1 cellular context compared by ENCODE assay signal in the genomic region with DNA sequence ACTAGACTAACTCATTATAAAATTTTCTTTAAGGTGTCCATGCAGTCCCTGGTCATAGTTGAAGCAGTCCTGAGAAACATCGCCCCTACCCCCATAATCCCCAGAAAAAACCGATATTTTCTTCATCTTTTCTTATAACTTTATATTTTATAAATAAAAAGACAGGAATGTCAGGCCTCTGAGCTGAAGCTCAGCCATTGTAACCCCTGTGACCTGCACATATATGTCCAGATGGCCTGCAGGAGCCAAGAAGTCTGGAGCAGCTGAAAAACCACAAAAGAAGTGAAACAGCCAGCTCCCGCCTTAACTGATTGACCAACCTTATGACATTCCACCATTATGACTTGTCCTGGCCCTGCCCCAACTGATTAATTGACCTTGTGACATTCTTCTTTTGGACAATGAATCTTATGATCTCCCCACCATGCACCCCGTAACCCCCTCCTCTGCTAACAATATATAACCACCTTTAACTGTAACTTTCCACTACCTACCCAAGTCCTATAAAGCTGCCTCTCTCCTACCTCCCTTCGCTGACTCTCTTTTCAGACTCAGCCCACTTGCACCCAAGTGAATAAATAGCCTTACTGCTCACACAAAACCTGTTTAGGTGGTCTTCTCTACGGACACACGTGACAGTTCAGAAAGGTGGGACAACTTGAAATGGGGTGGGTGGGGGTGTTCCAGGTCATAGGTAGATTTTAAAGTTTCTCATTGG.
TF ChIP-seq lines count a peak whose summit lies in the region.
"Not testable (repeated sequence)": the region's sequence is repeated elsewhere in the genome, so short reads cannot be mapped to it uniquely, and the experiment has no call there.

No MANE protein-coding gene starts in this region.

TF ChIP-seq in K562, 482 proteins besides CTCF, POLR2A, EP300 and RAD21 (continued from another document and continues in another):
- TF ChIP-seq, protein P1, sequence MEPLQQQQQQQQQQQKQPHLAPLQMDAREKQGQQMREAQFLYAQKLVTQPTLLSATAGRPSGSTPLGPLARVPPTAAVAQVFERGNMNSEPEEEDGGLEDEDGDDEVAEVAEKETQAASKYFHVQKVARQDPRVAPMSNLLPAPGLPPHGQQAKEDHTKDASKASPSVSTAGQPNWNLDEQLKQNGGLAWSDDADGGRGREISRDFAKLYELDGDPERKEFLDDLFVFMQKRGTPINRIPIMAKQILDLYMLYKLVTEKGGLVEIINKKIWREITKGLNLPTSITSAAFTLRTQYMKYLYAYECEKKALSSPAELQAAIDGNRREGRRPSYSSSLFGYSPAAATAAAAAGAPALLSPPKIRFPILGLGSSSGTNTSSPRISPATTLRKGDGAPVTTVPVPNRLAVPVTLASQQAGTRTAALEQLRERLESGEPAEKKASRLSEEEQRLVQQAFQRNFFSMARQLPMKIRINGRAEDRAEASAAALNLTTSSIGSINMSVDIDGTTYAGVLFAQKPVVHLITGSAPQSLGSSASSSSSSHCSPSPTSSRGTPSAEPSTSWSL (CRISPR knock-in tag; IDR thresholded peaks at IDR 0.05; ENCODE audit: borderline replicate concordance): 0 out of 2 replicates have a peak, but pooled peaks have one; percentile 11
- peak; percentile 94 for TF ChIP-seq SMAD4 (CRISPR knock-in tag; conservative IDR thresholded peaks at IDR 0.05)
- TF ChIP-seq, protein P2, sequence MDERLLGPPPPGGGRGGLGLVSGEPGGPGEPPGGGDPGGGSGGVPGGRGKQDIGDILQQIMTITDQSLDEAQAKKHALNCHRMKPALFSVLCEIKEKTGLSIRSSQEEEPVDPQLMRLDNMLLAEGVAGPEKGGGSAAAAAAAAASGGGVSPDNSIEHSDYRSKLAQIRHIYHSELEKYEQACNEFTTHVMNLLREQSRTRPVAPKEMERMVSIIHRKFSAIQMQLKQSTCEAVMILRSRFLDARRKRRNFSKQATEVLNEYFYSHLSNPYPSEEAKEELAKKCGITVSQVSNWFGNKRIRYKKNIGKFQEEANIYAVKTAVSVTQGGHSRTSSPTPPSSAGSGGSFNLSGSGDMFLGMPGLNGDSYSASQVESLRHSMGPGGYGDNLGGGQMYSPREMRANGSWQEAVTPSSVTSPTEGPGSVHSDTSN (CRISPR knock-in tag; IDR thresholded peaks at IDR 0.05; ENCODE audit: low read depth): not testable (repeated sequence)
- TF ChIP-seq, protein P2 (tag; conservative IDR thresholded peaks at IDR 0.05; ENCODE audit: low read depth): peak; percentile 89
- not testable (repeated sequence) for TF ChIP-seq NR4A1 (CRISPR knock-in tag; IDR thresholded peaks at IDR 0.05); TOE1 (CRISPR knock-in tag; IDR thresholded peaks at IDR 0.05; ENCODE audit: borderline replicate concordance, low read depth); MYC (IDR thresholded peaks at IDR 0.05; ENCODE audit: low read depth, low read length)
- peak; percentile 82 for TF ChIP-seq NR4A1 (tag; IDR thresholded peaks at IDR 0.05)
- TF ChIP-seq FOXP1 (CRISPR knock-in tag; IDR thresholded peaks at IDR 0.05): peak; percentile 50; the same call in 1 of the 2 replicates
- TF ChIP-seq, protein P3, sequence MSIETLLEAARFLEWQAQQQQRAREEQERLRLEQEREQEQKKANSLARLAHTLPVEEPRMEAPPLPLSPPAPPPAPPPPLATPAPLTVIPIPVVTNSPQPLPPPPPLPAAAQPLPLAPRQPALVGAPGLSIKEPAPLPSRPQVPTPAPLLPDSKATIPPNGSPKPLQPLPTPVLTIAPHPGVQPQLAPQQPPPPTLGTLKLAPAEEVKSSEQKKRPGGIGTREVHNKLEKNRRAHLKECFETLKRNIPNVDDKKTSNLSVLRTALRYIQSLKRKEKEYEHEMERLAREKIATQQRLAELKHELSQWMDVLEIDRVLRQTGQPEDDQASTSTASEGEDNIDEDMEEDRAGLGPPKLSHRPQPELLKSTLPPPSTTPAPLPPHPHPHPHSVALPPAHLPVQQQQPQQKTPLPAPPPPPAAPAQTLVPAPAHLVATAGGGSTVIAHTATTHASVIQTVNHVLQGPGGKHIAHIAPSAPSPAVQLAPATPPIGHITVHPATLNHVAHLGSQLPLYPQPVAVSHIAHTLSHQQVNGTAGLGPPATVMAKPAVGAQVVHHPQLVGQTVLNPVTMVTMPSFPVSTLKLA (conservative IDR thresholded peaks at IDR 0.05): peak; percentile 33 to 70; a peak in 1 of 4 replicates
- TF ChIP-seq NFIX (CRISPR knock-in tag; IDR thresholded peaks at IDR 0.05; ENCODE audit: low read depth): 0 out of 2 replicates have a peak, but pooled peaks have one; percentile 16
- TF ChIP-seq BRD9 (IDR thresholded peaks at IDR 0.05; ENCODE audit: low read depth, partially characterized antibody): peak; percentile 52
- TF ChIP-seq HDAC1 (IDR thresholded peaks at IDR 0.05): peak; percentile 77 to 85
- TF ChIP-seq NRF1 (conservative IDR thresholded peaks at IDR 0.05 in 1 of 2, IDR thresholded peaks at IDR 0.05 in 1 of 2): peak; percentile 39 to 42
- TF ChIP-seq KLF6 (CRISPR knock-in tag; IDR thresholded peaks at IDR 0.05; ENCODE audit: borderline replicate concordance): peak; percentile 97
- TF ChIP-seq, protein P4, sequence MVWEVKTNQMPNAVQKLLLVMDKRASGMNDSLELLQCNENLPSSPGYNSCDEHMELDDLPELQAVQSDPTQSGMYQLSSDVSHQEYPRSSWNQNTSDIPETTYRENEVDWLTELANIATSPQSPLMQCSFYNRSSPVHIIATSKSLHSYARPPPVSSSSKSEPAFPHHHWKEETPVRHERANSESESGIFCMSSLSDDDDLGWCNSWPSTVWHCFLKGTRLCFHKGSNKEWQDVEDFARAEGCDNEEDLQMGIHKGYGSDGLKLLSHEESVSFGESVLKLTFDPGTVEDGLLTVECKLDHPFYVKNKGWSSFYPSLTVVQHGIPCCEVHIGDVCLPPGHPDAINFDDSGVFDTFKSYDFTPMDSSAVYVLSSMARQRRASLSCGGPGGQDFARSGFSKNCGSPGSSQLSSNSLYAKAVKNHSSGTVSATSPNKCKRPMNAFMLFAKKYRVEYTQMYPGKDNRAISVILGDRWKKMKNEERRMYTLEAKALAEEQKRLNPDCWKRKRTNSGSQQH (CRISPR knock-in tag; IDR thresholded peaks at IDR 0.05): peak; percentile 55; the same call in 1 of the 2 replicates
- TF ChIP-seq, protein P5, sequence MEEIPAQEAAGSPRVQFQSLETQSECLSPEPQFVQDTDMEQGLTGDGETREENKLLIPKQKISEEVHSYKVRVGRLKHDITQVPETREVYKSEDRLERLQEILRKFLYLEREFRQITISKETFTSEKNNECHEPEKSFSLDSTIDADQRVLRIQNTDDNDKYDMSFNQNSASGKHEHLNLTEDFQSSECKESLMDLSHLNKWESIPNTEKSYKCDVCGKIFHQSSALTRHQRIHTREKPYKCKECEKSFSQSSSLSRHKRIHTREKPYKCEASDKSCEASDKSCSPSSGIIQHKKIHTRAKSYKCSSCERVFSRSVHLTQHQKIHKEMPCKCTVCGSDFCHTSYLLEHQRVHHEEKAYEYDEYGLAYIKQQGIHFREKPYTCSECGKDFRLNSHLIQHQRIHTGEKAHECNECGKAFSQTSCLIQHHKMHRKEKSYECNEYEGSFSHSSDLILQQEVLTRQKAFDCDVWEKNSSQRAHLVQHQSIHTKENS (CRISPR knock-in tag; IDR thresholded peaks at IDR 0.05): 0 out of 2 replicates have a peak, but pooled peaks have one; percentile 47
- TF ChIP-seq ZSCAN32 (CRISPR knock-in tag; IDR thresholded peaks at IDR 0.05): peak; percentile 70
- TF ChIP-seq, protein P6, sequence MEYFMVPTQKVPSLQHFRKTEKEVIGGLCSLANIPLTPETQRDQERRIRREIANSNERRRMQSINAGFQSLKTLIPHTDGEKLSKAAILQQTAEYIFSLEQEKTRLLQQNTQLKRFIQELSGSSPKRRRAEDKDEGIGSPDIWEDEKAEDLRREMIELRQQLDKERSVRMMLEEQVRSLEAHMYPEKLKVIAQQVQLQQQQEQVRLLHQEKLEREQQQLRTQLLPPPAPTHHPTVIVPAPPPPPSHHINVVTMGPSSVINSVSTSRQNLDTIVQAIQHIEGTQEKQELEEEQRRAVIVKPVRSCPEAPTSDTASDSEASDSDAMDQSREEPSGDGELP (CRISPR knock-in tag; IDR thresholded peaks at IDR 0.05; ENCODE audit: borderline replicate concordance): peak; percentile 95
- TF ChIP-seq, protein P7, sequence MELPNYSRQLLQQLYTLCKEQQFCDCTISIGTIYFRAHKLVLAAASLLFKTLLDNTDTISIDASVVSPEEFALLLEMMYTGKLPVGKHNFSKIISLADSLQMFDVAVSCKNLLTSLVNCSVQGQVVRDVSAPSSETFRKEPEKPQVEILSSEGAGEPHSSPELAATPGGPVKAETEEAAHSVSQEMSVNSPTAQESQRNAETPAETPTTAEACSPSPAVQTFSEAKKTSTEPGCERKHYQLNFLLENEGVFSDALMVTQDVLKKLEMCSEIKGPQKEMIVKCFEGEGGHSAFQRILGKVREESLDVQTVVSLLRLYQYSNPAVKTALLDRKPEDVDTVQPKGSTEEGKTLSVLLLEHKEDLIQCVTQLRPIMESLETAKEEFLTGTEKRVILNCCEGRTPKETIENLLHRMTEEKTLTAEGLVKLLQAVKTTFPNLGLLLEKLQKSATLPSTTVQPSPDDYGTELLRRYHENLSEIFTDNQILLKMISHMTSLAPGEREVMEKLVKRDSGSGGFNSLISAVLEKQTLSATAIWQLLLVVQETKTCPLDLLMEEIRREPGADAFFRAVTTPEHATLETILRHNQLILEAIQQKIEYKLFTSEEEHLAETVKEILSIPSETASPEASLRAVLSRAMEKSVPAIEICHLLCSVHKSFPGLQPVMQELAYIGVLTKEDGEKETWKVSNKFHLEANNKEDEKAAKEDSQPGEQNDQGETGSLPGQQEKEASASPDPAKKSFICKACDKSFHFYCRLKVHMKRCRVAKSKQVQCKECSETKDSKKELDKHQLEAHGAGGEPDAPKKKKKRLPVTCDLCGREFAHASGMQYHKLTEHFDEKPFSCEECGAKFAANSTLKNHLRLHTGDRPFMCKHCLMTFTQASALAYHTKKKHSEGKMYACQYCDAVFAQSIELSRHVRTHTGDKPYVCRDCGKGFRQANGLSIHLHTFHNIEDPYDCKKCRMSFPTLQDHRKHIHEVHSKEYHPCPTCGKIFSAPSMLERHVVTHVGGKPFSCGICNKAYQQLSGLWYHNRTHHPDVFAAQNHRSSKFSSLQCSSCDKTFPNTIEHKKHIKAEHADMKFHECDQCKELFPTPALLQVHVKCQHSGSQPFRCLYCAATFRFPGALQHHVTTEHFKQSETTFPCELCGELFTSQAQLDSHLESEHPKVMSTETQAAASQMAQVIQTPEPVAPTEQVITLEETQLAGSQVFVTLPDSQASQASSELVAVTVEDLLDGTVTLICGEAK (IDR thresholded peaks at IDR 0.05): peak; percentile 10; the same call in 1 of the 2 replicates
- TF ChIP-seq, protein P7 (CRISPR knock-in tag; IDR thresholded peaks at IDR 0.05): not testable (repeated sequence)
- TF ChIP-seq ZNF76 (CRISPR knock-in tag; IDR thresholded peaks at IDR 0.05; ENCODE audit: borderline replicate concordance): peak; percentile 92
- TF ChIP-seq, protein P8, sequence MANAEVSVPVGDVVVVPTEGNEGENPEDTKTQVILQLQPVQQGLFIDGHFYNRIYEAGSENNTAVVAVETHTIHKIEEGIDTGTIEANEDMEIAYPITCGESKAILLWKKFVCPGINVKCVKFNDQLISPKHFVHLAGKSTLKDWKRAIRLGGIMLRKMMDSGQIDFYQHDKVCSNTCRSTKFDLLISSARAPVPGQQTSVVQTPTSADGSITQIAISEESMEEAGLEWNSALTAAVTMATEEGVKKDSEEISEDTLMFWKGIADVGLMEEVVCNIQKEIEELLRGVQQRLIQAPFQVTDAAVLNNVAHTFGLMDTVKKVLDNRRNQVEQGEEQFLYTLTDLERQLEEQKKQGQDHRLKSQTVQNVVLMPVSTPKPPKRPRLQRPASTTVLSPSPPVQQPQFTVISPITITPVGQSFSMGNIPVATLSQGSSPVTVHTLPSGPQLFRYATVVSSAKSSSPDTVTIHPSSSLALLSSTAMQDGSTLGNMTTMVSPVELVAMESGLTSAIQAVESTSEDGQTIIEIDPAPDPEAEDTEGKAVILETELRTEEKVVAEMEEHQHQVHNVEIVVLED (CRISPR knock-in tag; IDR thresholded peaks at IDR 0.05): peak; percentile 59
- peak; percentile 91 for TF ChIP-seq DDX20 (tag; IDR thresholded peaks at IDR 0.05; ENCODE audit: low read depth)
- peak; percentile 85 for TF ChIP-seq TOE1 (IDR thresholded peaks at IDR 0.05; ENCODE audit: borderline replicate concordance)
- peak; percentile 76 for TF ChIP-seq JUND (IDR thresholded peaks at IDR 0.05; ENCODE audit: borderline replicate concordance, low read depth, low read length)
- peak; percentile 70; the same call in 2 of the 3 replicates for TF ChIP-seq JUND (tag; IDR thresholded peaks at IDR 0.05; ENCODE audit: borderline replicate concordance, low read depth, low read length)
- peak; percentile 93 for TF ChIP-seq MYC (CRISPR knock-in tag; IDR thresholded peaks at IDR 0.05; ENCODE audit: borderline replicate concordance, low read depth)
- peak; percentile 65 for TF ChIP-seq MIER1 (IDR thresholded peaks at IDR 0.05; ENCODE audit: low read depth)
- TF ChIP-seq ZNF644 (tag; IDR thresholded peaks at IDR 0.05; ENCODE audit: low read depth): peak; percentile 91
- TF ChIP-seq RBBP5 (IDR thresholded peaks at IDR 0.05; ENCODE audit: borderline replicate concordance, insufficient read depth, low read length, poor library complexity, severe bottlenecking): peak; percentile 59
- peak; percentile 85 for TF ChIP-seq ZBTB17 (CRISPR knock-in tag; IDR thresholded peaks at IDR 0.05)
- peak; percentile 90 for TF ChIP-seq FOSL1 (tag; conservative IDR thresholded peaks at IDR 0.05)
